23 cellular contexts compared by ENCODE assay signal in the genomic region with DNA sequence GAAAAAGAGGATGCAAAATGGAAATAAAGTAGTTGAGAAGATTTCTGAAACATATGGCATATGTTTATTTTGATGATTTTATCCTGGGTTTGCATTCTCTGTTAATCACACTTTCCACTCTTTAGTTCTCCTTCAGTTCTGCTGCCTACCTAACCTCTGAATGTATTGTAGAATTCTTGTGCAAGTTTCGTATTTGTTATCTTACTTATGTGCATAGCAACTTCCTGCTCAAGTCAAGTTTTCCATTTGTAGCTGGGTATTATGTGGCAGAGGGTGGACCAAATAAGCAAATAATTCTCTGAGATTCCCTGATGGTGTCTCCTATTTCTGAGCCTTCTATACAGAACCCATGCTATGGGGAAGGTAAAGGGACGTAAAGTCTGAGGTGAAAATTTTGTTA.
DNase-seq lines count a peak whose midpoint lies in the region; ATAC-seq and TF ChIP-seq lines count a peak whose summit lies in the region.
"Had no signal": no experiment of that assay in that cellular context is flagged by ENCODE, and none has a peak within 500 bp of the region (broad histone marks: within the 10 kb centered on the region; RNA-seq: fewer than 3 reads in every experiment).

No MANE protein-coding gene starts in this region.

- no CpG with 5 or more reads among the region's 2 CpGs for whole genome bisulfite sequencing in IMR-90 (ENCODE audit: extremely low coverage in 2 of 2, insufficient read length in 1 of 2), 2 experiments

- intact Hi-C loops in IMR-90 (cut with micrococcal nuclease), result no loop called here
- intact Hi-C loops in CD14-positive monocyte (cut with micrococcal nuclease), result no loop called here

- no peak overlapping the region for H3K23ac ChIP-seq in IMR-90 (ENCODE audit: low read depth, low read length)

- no peak overlapping the region for H2BK5ac ChIP-seq in IMR-90 (ENCODE audit: low read depth, low read length, poor library complexity, severe bottlenecking)

- no peaks in the 10 kb centered on the region for H3K4me1 Mint-ChIP-seq in CD14-positive monocyte
- H3K4me1 Mint-ChIP-seq: CD4-positive, alpha-beta memory T cell had no signal

- BruUV-seq in IMR-90 (replicated peaks; lab: Mats Ljungman, UMichigan), result no TSS peak

- no peak overlapping the region for H4K5ac ChIP-seq in IMR-90 (ENCODE audit: low read depth, low read length)

- peaks cover 0 to 11% (median 2%) of the 10 kb centered on the region in 7 donors for H3K9me3 Mint-ChIP-seq in CD14-positive monocyte

- ATAC-seq in IMR-90 (ENCODE audit: low read depth) (no peak), HG03432 (IDR thresholded peaks at IDR 0.05; ENCODE audit: unreplicated experiment) (no peak)
- ATAC-seq: A549 had no signal

- H3K36me3 ChIP-seq in IMR-90 (ENCODE audit: control insufficient read depth, insufficient read depth, low read length) (no peaks in the 10 kb centered on the region), adipocyte (ENCODE audit: control insufficient read depth, insufficient read depth, low read length, severe bottlenecking) (no peaks in the 10 kb centered on the region)
- H3K36me3 ChIP-seq: BE2C; BLaER1 treated with 17β-estradiol and CSF1 and Interleukin-3, amounts not matched to agents 10 nM and 100 nM; HAP-1 had no signal

- H3K56ac ChIP-seq in IMR-90 (ENCODE audit: extremely low read depth, insufficient read depth, low read length), result no peak overlapping the region

- H3K9ac ChIP-seq in IMR-90 (ENCODE audit: low read depth, low read length), result no peak overlapping the region
- H3K9ac ChIP-seq in adipocyte (ENCODE audit: low read length), result no peak overlapping the region
- H3K9ac ChIP-seq: BLaER1 treated with 17β-estradiol and CSF1 and Interleukin-3, amounts not matched to agents 10 nM and 100 nM had no signal

- no peak overlapping the region for H3K4ac ChIP-seq in IMR-90 (ENCODE audit: low read depth, low read length)

- no peak for TF ChIP-seq POLR2A in IMR-90 (IDR thresholded peaks at IDR 0.05; ENCODE audit: low read depth, low read length)

- H2AK5ac ChIP-seq in IMR-90 (ENCODE audit: low read depth, low read length), result no peak overlapping the region

- H3K9me1 ChIP-seq in IMR-90 (ENCODE audit: insufficient read depth, low read length), result no peaks in the 10 kb centered on the region

- H2AFZ ChIP-seq in IMR-90 (replicated peaks; ENCODE audit: low read length, poor library complexity), result no peak overlapping the region

- no peaks in the 10 kb centered on the region for H3K9me3 ChIP-seq in IMR-90 (ENCODE audit: control insufficient read depth, insufficient read depth, low read length)
- H3K9me3 ChIP-seq in adipocyte (ENCODE audit: control insufficient read depth, low read length), result no peaks in the 10 kb centered on the region
- H3K9me3 ChIP-seq: A549, BE2C had no signal

- H3K4me3 ChIP-seq in IMR-90 (ENCODE audit: insufficient read depth, low read depth, low read length), result no peak overlapping the region
- H3K4me3 ChIP-seq in adipocyte (ENCODE audit: low read length), result no peak overlapping the region
- H3K4me3 ChIP-seq in fibroblast of the aortic adventitia (ENCODE audit: low read depth, low read length), result no peak overlapping the region
- H3K4me3 ChIP-seq: A549; BLaER1 treated with 17β-estradiol and CSF1 and Interleukin-3, amounts not matched to agents 10 nM and 100 nM; HAP-1 had no signal

- no peak overlapping the region for H2AK9ac ChIP-seq in IMR-90 (replicated peaks; ENCODE audit: low read depth, low read length, poor library complexity)

- TF ChIP-seq RAD21 in IMR-90 (IDR thresholded peaks at IDR 0.05; ENCODE audit: low read length), result no peak

- no peak overlapping the region for H2BK120ac ChIP-seq in IMR-90 (ENCODE audit: low read depth, low read length)

- no peak overlapping the region for H3K4me3 Mint-ChIP-seq in CD14-positive monocyte
- H3K4me3 Mint-ChIP-seq: CD4-positive, alpha-beta memory T cell; HFFc6 had no signal

- no peak overlapping the region for H3K4me2 ChIP-seq in IMR-90 (ENCODE audit: low read depth, low read length)
- H3K4me2 ChIP-seq: A549; BLaER1 treated with 17β-estradiol and CSF1 and Interleukin-3, amounts not matched to agents 10 nM and 100 nM had no signal

- no peak overlapping the region for H2BK20ac ChIP-seq in IMR-90 (ENCODE audit: low read depth, low read length)

- CTCF ChIA-PET in IMR-90 (lab: Yijun Ruan, JAX), result no interaction called here

- no peak overlapping the region for H3K18ac ChIP-seq in IMR-90 (ENCODE audit: low read depth, low read length)

- no peaks in the 10 kb centered on the region for H3K27me3 Mint-ChIP-seq in CD14-positive monocyte (ENCODE audit: low read depth in 3 of 3)
- H3K27me3 Mint-ChIP-seq: CD4-positive, alpha-beta memory T cell had no signal

- in situ Hi-C loops in IMR-90 (cut with MboI; ENCODE audit: low sequenced_read_pairs), result no loop called here

- no peaks in the 10 kb centered on the region for H3K79me1 ChIP-seq in IMR-90 (ENCODE audit: low read depth in 1 of 2, low read length in 2 of 2)

- H3K27me3 ChIP-seq in IMR-90 (ENCODE audit: control insufficient read depth, insufficient read depth, low read length), result no peaks in the 10 kb centered on the region
- H3K27me3 ChIP-seq in adipocyte (replicated peaks; ENCODE audit: control insufficient read depth, insufficient read depth, low read length), result no peaks in the 10 kb centered on the region
- H3K27me3 ChIP-seq: BE2C; BLaER1 treated with 17β-estradiol and CSF1 and Interleukin-3, amounts not matched to agents 10 nM and 100 nM had no signal

- no peak overlapping the region for H4K8ac ChIP-seq in IMR-90 (ENCODE audit: low read depth in 2 of 2, low read length in 2 of 2)

- no peak overlapping the region for H3K27ac Mint-ChIP-seq in CD14-positive monocyte
- H3K27ac Mint-ChIP-seq: CD4-positive, alpha-beta memory T cell; HFFc6 had no signal

- TF ChIP-seq CTCF in IMR-90 (conservative IDR thresholded peaks at IDR 0.05; ENCODE audit: low read depth, low read length), result no peak
- TF ChIP-seq CTCF in fibroblast of the aortic adventitia (IDR thresholded peaks at IDR 0.05; ENCODE audit: insufficient read depth, low read length), result no peak
- no peak for TF ChIP-seq CTCF in CD14-positive monocyte (IDR thresholded peaks at IDR 0.05)

- H3K27ac ChIP-seq in IMR-90 (ENCODE audit: insufficient read depth, low read length), result no peak overlapping the region
- H3K27ac ChIP-seq: A549; BLaER1 treated with 17β-estradiol and CSF1 and Interleukin-3, amounts not matched to agents 10 nM and 100 nM had no signal

- H3K4me1 ChIP-seq in IMR-90 (ENCODE audit: control insufficient read depth, insufficient read depth, low read length), result no peaks in the 10 kb centered on the region
- H3K4me1 ChIP-seq in adipocyte (ENCODE audit: control insufficient read depth, insufficient read depth, low read length), result peaks cover 15% of the 10 kb centered on the region
- H3K4me1 ChIP-seq: A549; BE2C; BLaER1 treated with 17β-estradiol and CSF1 and Interleukin-3, amounts not matched to agents 10 nM and 100 nM; HAP-1 had no signal

- H3K14ac ChIP-seq in IMR-90 (replicated peaks; ENCODE audit: low read depth, low read length), result no peak overlapping the region

- DNase-seq in IMR-90, result peak; percentile 16
- DNase-seq in adipocyte (ENCODE audit: low read depth), result peak; percentile 29
- peak; percentile 13 for DNase-seq in fibroblast of gingiva (ENCODE audit: low read depth)
- peak; percentile 21 for DNase-seq in fibroblast of the aortic adventitia (ENCODE audit: low read depth)
- DNase-seq in cerebellar cortex (ENCODE audit: low spot score), result no peak
- DNase-seq in CD14-positive monocyte (ENCODE audit: low spot score), result no peak
- no peak for DNase-seq in HUDEP-2 (lab: John Stamatoyannopoulos, UW; ENCODE audit: unreplicated experiment in 76 of 76)
- DNase-seq: 8988T; ACHN; AML-193; BE2C; Calu3; CD4-positive, alpha-beta memory T cell; COR-L47; DMS53; DMS79 treated with DMSO at 0.1 percent for 48 hours; GF-D8; GOT3; HFFc6 had no signal

- no peaks in the 10 kb centered on the region for H3K36me3 Mint-ChIP-seq in CD14-positive monocyte
- H3K36me3 Mint-ChIP-seq: CD4-positive, alpha-beta memory T cell had no signal

- H4K20me1 ChIP-seq in IMR-90 (ENCODE audit: insufficient read depth, low read length), result no peaks in the 10 kb centered on the region
- H4K20me1 ChIP-seq: BLaER1 treated with 17β-estradiol and CSF1 and Interleukin-3, amounts not matched to agents 10 nM and 100 nM had no signal

- dilution Hi-C loops in IMR-90 (cut with HindIII; ENCODE audit: low sequenced_read_pairs, unreplicated experiment), result no loop called here

- POLR2A ChIA-PET in IMR-90 (lab: Charles Lee; ENCODE audit: unreplicated experiment), result no interaction called here

- no peak overlapping the region for H4K91ac ChIP-seq in IMR-90 (ENCODE audit: insufficient read depth, low read depth, low read length)

- H2BK15ac ChIP-seq in IMR-90 (ENCODE audit: low read depth, low read length), result no peak overlapping the region

TF ChIP-seq in IMR-90, 13 proteins besides CTCF, POLR2A, EP300 and RAD21:
- TF ChIP-seq NFE2L2 (IDR thresholded peaks at IDR 0.05; ENCODE audit: low read depth, low read length), result no peak
- TF ChIP-seq, protein P1, sequence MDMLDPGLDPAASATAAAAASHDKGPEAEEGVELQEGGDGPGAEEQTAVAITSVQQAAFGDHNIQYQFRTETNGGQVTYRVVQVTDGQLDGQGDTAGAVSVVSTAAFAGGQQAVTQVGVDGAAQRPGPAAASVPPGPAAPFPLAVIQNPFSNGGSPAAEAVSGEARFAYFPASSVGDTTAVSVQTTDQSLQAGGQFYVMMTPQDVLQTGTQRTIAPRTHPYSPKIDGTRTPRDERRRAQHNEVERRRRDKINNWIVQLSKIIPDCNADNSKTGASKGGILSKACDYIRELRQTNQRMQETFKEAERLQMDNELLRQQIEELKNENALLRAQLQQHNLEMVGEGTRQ (IDR thresholded peaks at IDR 0.05; ENCODE audit: low read depth, low read length), result no peak
- TF ChIP-seq MAFK (IDR thresholded peaks at IDR 0.05; ENCODE audit: low read depth, low read length), result no peak
- TF ChIP-seq CEBPB (IDR thresholded peaks at IDR 0.05; ENCODE audit: low read depth, low read length), result no peak
- TF ChIP-seq CHD1 (IDR thresholded peaks at IDR 0.05; ENCODE audit: low read depth, low read length), result no peak
- no peak for TF ChIP-seq FOS (IDR thresholded peaks at IDR 0.05; ENCODE audit: low read depth, low read length)
- no peak for TF ChIP-seq RFX5 (IDR thresholded peaks at IDR 0.05; ENCODE audit: low read depth, low read length)

Comparison
In these comparisons a context has a peak if more than half of its experiments do, and no peak if none do; other contexts are left out.
1. DNase-seq: peak in IMR-90 (single experiment), adipocyte (single experiment), fibroblast of gingiva (single experiment) and fibroblast of the aortic adventitia (single experiment); none in cerebellar cortex (single experiment), CD14-positive monocyte (single experiment) and HUDEP-2 (0 of 76).